Comparison of ENCODE assay signal across 12 cellular contexts in the genomic region with DNA sequence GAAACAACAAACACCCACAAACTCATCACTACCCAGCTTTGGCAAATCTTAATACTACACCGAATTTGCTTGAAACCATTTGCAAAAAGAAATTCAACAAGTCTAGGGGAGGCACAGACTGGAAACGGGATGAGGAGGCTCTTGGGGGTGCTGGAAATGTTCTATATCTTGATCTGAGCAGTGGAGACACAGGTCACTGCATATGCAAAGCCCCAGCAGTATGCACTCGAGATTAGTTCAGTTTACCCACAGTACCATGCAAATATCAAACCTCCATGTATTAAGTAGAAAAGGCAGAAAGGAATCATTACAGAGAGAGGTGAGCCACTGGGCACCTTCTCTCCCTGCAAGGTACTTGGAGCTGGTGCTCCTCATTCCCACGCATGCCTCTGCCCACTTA.
DNase-seq lines count a peak whose midpoint lies in the region; ATAC-seq, FAIRE-seq and TF ChIP-seq lines count a peak whose summit lies in the region.
"Had no signal": no experiment of that assay in that cellular context is flagged by ENCODE, and none has a peak within 500 bp of the region (broad histone marks: within the 10 kb centered on the region; RNA-seq: fewer than 3 reads in every experiment).

No MANE protein-coding gene starts in this region.

- no peak overlapping the region for H3K27ac ChIP-seq in H1 (ENCODE audit: low read depth, low read length)
- H3K27ac ChIP-seq: PC-9 had no signal

- H2AK5ac ChIP-seq in H1 (ENCODE audit: low read depth, low read length): peak overlapping the region; percentile 98

- no peak for TF ChIP-seq RAD21 in H1 (IDR thresholded peaks at IDR 0.05 in 1 of 2, conservative IDR thresholded peaks at IDR 0.05 in 1 of 2; ENCODE audit: low read depth in 2 of 2, low read length in 2 of 2)

- H2AFZ ChIP-seq in H1 (ENCODE audit: low read length): no peak overlapping the region
- H2AFZ ChIP-seq: PC-9 had no signal

- no peak overlapping the region for H3K14ac ChIP-seq in H1 (ENCODE audit: insufficient read length)

- H3K4me1 ChIP-seq in H1 (replicated peaks in 1 of 4; ENCODE audit: control insufficient read depth in 3 of 4, insufficient read depth in 4 of 4, low read length in 3 of 4): peaks cover 19 to 46% (median 28%) of the 10 kb centered on the region in 4 experiments

- 61% methylated on average over 4 of the region's 4 CpGs; no CpG with 5 or more reads in 1 of the 2 experiments for WGBS in H1 (ENCODE audit: extremely low coverage in 1 of 2, insufficient coverage in 1 of 2, insufficient read length in 1 of 2, insufficient replicate concordance in 2 of 2, low coverage in 1 of 2, low lambda C conversion rate in 2 of 2, missing lambda C conversion rate in 1 of 2), 2 experiments

- no peak for TF ChIP-seq CTCF in H1 (IDR thresholded peaks at IDR 0.05; ENCODE audit: control extremely low read depth in 1 of 3, insufficient read depth in 1 of 3, low read depth in 1 of 3, low read length in 3 of 3)

- no peak overlapping the region for H4K5ac ChIP-seq in H1 (ENCODE audit: insufficient read length, low read depth, low read length)

- peak overlapping the region; percentile 4 to 52; a peak in 1 of 4 replicates for H3K4me2 ChIP-seq in H1 (ENCODE audit: insufficient read depth in 1 of 2, low read depth in 2 of 2, low read length in 2 of 2)
- H3K4me2 ChIP-seq: PC-9 had no signal

- no peak overlapping the region for H3K23ac ChIP-seq in H1 (ENCODE audit: insufficient read length)

- H3K27me3 ChIP-seq in H1 (replicated peaks in 1 of 4; ENCODE audit: control insufficient read depth in 3 of 4, extremely low read depth in 1 of 4, insufficient read depth in 3 of 4, low read length in 3 of 4): peaks cover 0 to 3% (median 1%) of the 10 kb centered on the region in 4 experiments; a peak in 3 of 7 replicates

- DNase-seq in activated naive CD4-positive, alpha-beta T cell treated with anti-CD3 and anti-CD28 coated beads for 36 hours: no peak
- DNase-seq in activated naive CD4-positive, alpha-beta T cell (lab: John Stamatoyannopoulos, UW): no peak
- no peak for DNase-seq in H1 (ENCODE audit: low read depth in 1 of 2, low spot score in 2 of 2)
- DNase-seq in stimulated activated naive B cell treated with anti-CD40 and anti-IgM and Interleukin-4, amounts not matched to agents 10 μg/mL and 1 μg/mL and 100 μg/mL, for 72 hours: no peak
- DNase-seq in NCI-H2029 (lab: John Stamatoyannopoulos, UW): no peak
- DNase-seq in OCI-M1 (lab: John Stamatoyannopoulos, UW): no peak
- DNase-seq in NOMO-1 treated with DMSO at 0.1 percent for 48 hours (lab: John Stamatoyannopoulos, UW; ENCODE audit: unreplicated experiment): no peak
- DNase-seq: EL, NCI-H2029 treated with DMSO at 0.1 percent for 48 hours, PC-9 had no signal

- H3K18ac ChIP-seq in H1 (ENCODE audit: extremely low read depth, low read length): 0 out of 2 replicates have a peak overlapping the region, but pooled peaks have one; percentile 40

- H2BK20ac ChIP-seq in H1 (ENCODE audit: low read length): peak overlapping the region; percentile 74; the same call in 1 of the 2 replicates

- no peaks in the 10 kb centered on the region for H3K27me3 Mint-ChIP-seq in activated naive CD4-positive, alpha-beta T cell treated with anti-CD3 and anti-CD28 coated beads for 36 hours (ENCODE audit: low read depth)
- H3K27me3 Mint-ChIP-seq in stimulated activated naive B cell treated with anti-CD40 and anti-IgM and Interleukin-4, amounts not matched to agents 10 μg/mL and 1 μg/mL and 100 μg/mL, for 72 hours: no peaks in the 10 kb centered on the region

- peak; percentile 57; the same call in 1 of the 2 replicates for TF ChIP-seq POLR2A in Raji (IDR thresholded peaks at IDR 0.05; ENCODE audit: insufficient read depth, low read depth, low read length)
- no peak for TF ChIP-seq POLR2A in H1 (IDR thresholded peaks at IDR 0.05; ENCODE audit: control extremely low read depth in 1 of 2, low read depth in 2 of 2, low read length in 2 of 2)

- no peaks in the 10 kb centered on the region for H3K36me3 ChIP-seq in H1 (ENCODE audit: control insufficient read depth in 2 of 4, insufficient read depth in 4 of 4, low read length in 3 of 4)

- no peaks in the 10 kb centered on the region for H3K23me2 ChIP-seq in H1 (ENCODE audit: low read depth, low read length)

- no peak overlapping the region for H4K8ac ChIP-seq in H1 (ENCODE audit: extremely low read depth, insufficient read depth, low read length)

- peak overlapping the region; percentile 96; the same call in 1 of the 2 replicates for H2BK12ac ChIP-seq in H1 (ENCODE audit: low read depth, low read length)

- TF ChIP-seq EP300 in H1 (IDR thresholded peaks at IDR 0.05; ENCODE audit: borderline replicate concordance in 1 of 2, low read depth in 2 of 2, low read length in 2 of 2): no peak

- H2BK120ac ChIP-seq in H1 (replicated peaks; ENCODE audit: low read depth, low read length): peak overlapping the region; percentile 7

- intact Hi-C loops in activated naive CD4-positive, alpha-beta T cell treated with anti-CD3 and anti-CD28 coated beads for 36 hours (cut with micrococcal nuclease): no loop called here

- H3K4ac ChIP-seq in H1 (replicated peaks; ENCODE audit: insufficient read length, low read depth, low read length): peak overlapping the region; percentile 32

- H2BK15ac ChIP-seq in H1 (ENCODE audit: low read length): no peak overlapping the region

- H3K4me1 Mint-ChIP-seq in activated naive CD4-positive, alpha-beta T cell treated with anti-CD3 and anti-CD28 coated beads for 36 hours (ENCODE audit: low read depth): peaks cover 42% of the 10 kb centered on the region
- peaks cover 58 to 81% of the 10 kb centered on the region in 2 donors for H3K4me1 Mint-ChIP-seq in stimulated activated naive B cell treated with anti-CD40 and anti-IgM and Interleukin-4, amounts not matched to agents 10 μg/mL and 1 μg/mL and 100 μg/mL, for 72 hours

- H3K4me3 ChIP-seq in H1 (ENCODE audit: extremely low read depth in 1 of 4, insufficient read depth in 2 of 4, low read depth in 3 of 4, low read length in 4 of 4): no peak overlapping the region; a peak in 1 of 8 replicates
- H3K4me3 ChIP-seq: PC-9 had no signal

- no peak overlapping the region for H3K27ac Mint-ChIP-seq in activated naive CD4-positive, alpha-beta T cell treated with anti-CD3 and anti-CD28 coated beads for 36 hours
- no peak overlapping the region for H3K27ac Mint-ChIP-seq in stimulated activated naive B cell treated with anti-CD40 and anti-IgM and Interleukin-4, amounts not matched to agents 10 μg/mL and 1 μg/mL and 100 μg/mL, for 72 hours

- peaks cover 10% of the 10 kb centered on the region for H3K36me3 Mint-ChIP-seq in activated naive CD4-positive, alpha-beta T cell treated with anti-CD3 and anti-CD28 coated beads for 36 hours (ENCODE audit: low read depth)
- H3K36me3 Mint-ChIP-seq in stimulated activated naive B cell treated with anti-CD40 and anti-IgM and Interleukin-4, amounts not matched to agents 10 μg/mL and 1 μg/mL and 100 μg/mL, for 72 hours: peaks cover 27 to 38% of the 10 kb centered on the region in 2 donors

- H4K91ac ChIP-seq in H1 (replicated peaks; ENCODE audit: insufficient read length, low read length): peak overlapping the region; percentile 36

- H2BK5ac ChIP-seq in H1 (ENCODE audit: low read depth, low read length): peak overlapping the region; percentile 89; the same call in 1 of the 2 replicates

- POLR2A ChIA-PET in H1 (lab: Charles Lee; ENCODE audit: partially characterized antibody): interaction anchor here (1.4 to 3.4 kb wide), 2 partner anchors 10 to 18 kb away, joined by 4 to 10 read pairs; no protein-coding TSS in a partner anchor

- no peak for FAIRE-seq in H1 (lab: Jason Lieb, UNC)

- H3K56ac ChIP-seq in H1 (replicated peaks; ENCODE audit: insufficient read length, low read depth, low read length): no peak overlapping the region

- H3K9ac ChIP-seq in H1 (replicated peaks in 1 of 4; ENCODE audit: extremely low read depth in 1 of 4, low read depth in 3 of 4, low read length in 3 of 4): no peak overlapping the region; a peak in 1 of 7 replicates

- peaks cover 2% of the 10 kb centered on the region; the same call in 1 of the 2 replicates for H3K79me1 ChIP-seq in H1 (ENCODE audit: low read depth, low read length)

- peaks cover 0 to 1% of the 10 kb centered on the region in 2 experiments for H4K20me1 ChIP-seq in H1 (replicated peaks in 1 of 2; ENCODE audit: control insufficient read depth in 1 of 2, insufficient read depth in 2 of 2, low read length in 2 of 2)

- peaks cover 0 to 8% of the 10 kb centered on the region in 2 experiments; a peak in 1 of 4 replicates for H3K9me3 ChIP-seq in H1 (ENCODE audit: insufficient read depth in 2 of 2, low read depth in 1 of 2, low read length in 1 of 2)

- H3K9me3 Mint-ChIP-seq in activated naive CD4-positive, alpha-beta T cell treated with anti-CD3 and anti-CD28 coated beads for 36 hours: peaks cover 8% of the 10 kb centered on the region
- peaks cover 6 to 8% of the 10 kb centered on the region in 2 donors for H3K9me3 Mint-ChIP-seq in stimulated activated naive B cell treated with anti-CD40 and anti-IgM and Interleukin-4, amounts not matched to agents 10 μg/mL and 1 μg/mL and 100 μg/mL, for 72 hours

- ATAC-seq in stimulated activated naive B cell treated with anti-CD40 and anti-IgM and Interleukin-4, amounts not matched to agents 10 μg/mL and 1 μg/mL and 100 μg/mL, for 72 hours (replicated peaks): peak; percentile 54 to 68

- no peaks in the 10 kb centered on the region for H3K79me2 ChIP-seq in H1 (ENCODE audit: control insufficient read depth in 1 of 2, insufficient read depth in 2 of 2, low read length in 2 of 2)

- H3K4me3 Mint-ChIP-seq in activated naive CD4-positive, alpha-beta T cell treated with anti-CD3 and anti-CD28 coated beads for 36 hours: peak overlapping the region; percentile 17
- peak overlapping the region; percentile 23 to 37 for H3K4me3 Mint-ChIP-seq in stimulated activated naive B cell treated with anti-CD40 and anti-IgM and Interleukin-4, amounts not matched to agents 10 μg/mL and 1 μg/mL and 100 μg/mL, for 72 hours
- H3K4me3 Mint-ChIP-seq: nephron had no signal

- CTCF ChIA-PET in activated naive CD4-positive, alpha-beta T cell treated with anti-CD3 and anti-CD28 coated beads for 36 hours (lab: Charles Lee): no interaction called here
- CTCF ChIA-PET in H1 (lab: Charles Lee; ENCODE audit: partially characterized antibody): interaction anchor here (0.9 to 2.3 kb wide), 4 partner anchors 22 to 153 kb away, joined by 3 to 9 read pairs (median 5); no protein-coding TSS in a partner anchor

TF ChIP-seq in H1, 55 proteins besides CTCF, POLR2A, EP300 and RAD21:
- no peak for TF ChIP-seq SRF (IDR thresholded peaks at IDR 0.05; ENCODE audit: low read depth, low read length)
- no peak for TF ChIP-seq BACH1 (IDR thresholded peaks at IDR 0.05; ENCODE audit: low read length)
- TF ChIP-seq, protein P1, sequence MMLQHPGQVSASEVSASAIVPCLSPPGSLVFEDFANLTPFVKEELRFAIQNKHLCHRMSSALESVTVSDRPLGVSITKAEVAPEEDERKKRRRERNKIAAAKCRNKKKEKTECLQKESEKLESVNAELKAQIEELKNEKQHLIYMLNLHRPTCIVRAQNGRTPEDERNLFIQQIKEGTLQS (IDR thresholded peaks at IDR 0.05; ENCODE audit: insufficient read depth, low read depth, low read length): no peak
- TF ChIP-seq RXRA (IDR thresholded peaks at IDR 0.05; ENCODE audit: insufficient read depth, low read depth, low read length): no peak
